14 cellular contexts compared by ENCODE assay signal in the genomic region with DNA sequence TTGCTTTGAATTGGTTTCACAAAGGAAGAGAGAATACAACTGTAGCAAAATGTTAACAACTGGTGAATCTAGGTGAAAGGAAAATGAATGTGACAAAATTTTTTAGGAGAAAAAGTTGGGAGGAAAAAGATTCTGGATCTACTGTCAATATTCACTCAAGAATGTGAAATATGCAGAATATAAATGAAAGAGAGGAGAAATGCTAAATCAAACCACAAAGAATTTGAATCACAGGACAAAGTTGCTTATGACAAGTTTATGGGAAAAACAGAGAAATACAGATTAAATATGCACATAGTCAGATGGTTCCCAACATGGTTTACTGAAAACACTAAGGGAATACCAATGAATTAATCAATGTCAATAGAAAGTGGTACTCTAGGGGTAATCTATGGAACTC. TPM values are rescaled to one million over a fixed set of nuclear protein-coding genes. Genes with fewer than 3 reads are reported as not detected.
"Had no signal": no experiment of that assay in that cellular context is flagged by ENCODE, and none has a peak within 500 bp of the region (broad histone marks: within the 10 kb centered on the region; RNA-seq: fewer than 3 reads in every experiment).

No MANE protein-coding gene starts in this region.

- DNase-seq: activated CD4-positive, alpha-beta T cell treated with anti-CD3 and anti-CD28 coated beads, Interleukin-2, amount 50 U/mL, for 4 hours; activated effector memory CD4-positive, alpha-beta T cell treated with anti-CD3 and anti-CD28 coated beads, Interleukin-2, amount 50 U/mL, for 16 hours; activated T-cell treated with anti-CD3 and anti-CD28 coated beads, Interleukin-2, amount 50 U/mL, for 4 hours; hippocampal formation; midbrain; naive B cell; stimulated activated naive CD4-positive, alpha-beta T cell had no signal

- H3K27ac Mint-ChIP-seq: naive B cell; progenitor cell of endocrine pancreas; T-helper 2 cell treated with Interferon-gamma antibody and Interleukin-4, amounts not matched to agents 5 μg/mL and 100 μg/mL, for 36 hours; type B pancreatic cell had no signal

- H3K27me3 ChIP-seq: breast epithelium, neutrophil had no signal

- H3K27ac ChIP-seq: breast epithelium, neutrophil had no signal

- H3K27me3 Mint-ChIP-seq: naive B cell, progenitor cell of endocrine pancreas, type B pancreatic cell had no signal

- H3K4me3 Mint-ChIP-seq: activated T-cell treated with anti-CD3 and anti-CD28 coated beads, Interleukin-2, amount 50 U/mL, for 4 hours; naive B cell; T-helper 2 cell treated with Interferon-gamma antibody and Interleukin-4, amounts not matched to agents 5 μg/mL and 100 μg/mL, for 36 hours; type B pancreatic cell had no signal

- H3K9me3 ChIP-seq: neutrophil had no signal

- H3K4me1 Mint-ChIP-seq: naive B cell had no signal

- H3K36me3 ChIP-seq: neutrophil had no signal

- H3K4me3 ChIP-seq: breast epithelium, lung had no signal

- H3K4me1 ChIP-seq: breast epithelium had no signal

RNA-seq across cellular contexts. Expression of a gene that starts 33.6 kb away (rescaled TPM):
- total RNA-seq: endothelial cell of umbilical vein had no signal
